ENCODE assay signal across 40 cellular contexts in genomic region chr19:4175669-4175931, GRCh38. TPM values are rescaled to one million over a fixed set of nuclear protein-coding genes. Genes with fewer than 3 reads are reported as not detected.
"Had no signal": no experiment of that assay in that cellular context is flagged by ENCODE, and none has a peak within 500 bp of the region (broad histone marks: within the 10 kb centered on the region; RNA-seq: fewer than 3 reads in every experiment).

No MANE protein-coding gene starts in this region.

- H3K27ac Mint-ChIP-seq: activated B cell treated with CpG ODN at 0.5 μM for 24 hours; activated CD4-positive, alpha-beta memory T cell treated with anti-CD3 and anti-CD28 coated beads for 36 hours; activated CD4-positive, alpha-beta T cell treated with anti-CD3 and anti-CD28 coated beads, Interleukin-2, amount 10 ng/mL, durations not matched to agents 24 days and 14 days; activated CD8-positive, alpha-beta T cell treated with anti-CD3 and anti-CD28 coated beads for 36 hours; activated naive CD4-positive, alpha-beta T cell treated with anti-CD3 and anti-CD28 coated beads for 36 hours; activated naive CD4-positive, alpha-beta T cell treated with anti-CD3 and anti-CD28 coated beads, Interleukin-2, amount 50 U/mL, for 72 hours; activated naive CD8-positive, alpha-beta T cell treated with anti-CD3 and anti-CD28 coated beads for 36 hours; activated T-cell treated with anti-CD3 and anti-CD28 coated beads, Interleukin-2, amount 50 U/mL, for 72 hours; activated T-helper 1 cell treated with anti-CD3 and anti-CD28 coated beads, Interleukin-12 subunit alpha, Interleukin-12 subunit beta, Interleukin-2, Interleukin-4 antibody, amounts not matched to agents 30 ng/mL and 10 ng/mL and 1 ng/mL, durations not matched to agents 14 hours and 24 hours and 36 hours; activated T-helper 17 cell treated with anti-CD3 and anti-CD28 coated beads, Interleukin-2, amount 50 U/mL, for 72 hours; T-helper 1 cell treated with Interleukin-12 subunit alpha and Interleukin-12 subunit beta and Interleukin-4 antibody, amounts not matched to agents 30 μg/mL and 1 μg/mL, for 36 hours; T-helper 2 cell treated with Interferon-gamma antibody and Interleukin-4, amounts not matched to agents 5 μg/mL and 100 μg/mL, for 36 hours had no signal

- DNase-seq: activated B cell treated with CpG ODN at 0.5 μM for 24 hours; activated CD4-positive, alpha-beta memory T cell treated with anti-CD3 and anti-CD28 coated beads for 36 hours; activated CD4-positive, alpha-beta T cell treated with anti-CD3 and anti-CD28 coated beads for 4 hours; activated CD4-positive, alpha-beta T cell treated with anti-CD3 and anti-CD28 coated beads, Interleukin-2, amount 10 ng/mL, durations not matched to agents 24 days and 14 days; activated CD4-positive, alpha-beta T cell treated with anti-CD3 and anti-CD28 coated beads, Interleukin-2, amount 50 U/mL, for 1 hour; activated CD4-positive, alpha-beta T cell treated with anti-CD3 and anti-CD28 coated beads, Interleukin-2, amount 50 U/mL, for 4 hours; activated CD4-positive, CD25-positive, alpha-beta regulatory T cell treated with anti-CD3 and anti-CD28 coated beads, Interleukin-2, amount 50 U/mL, for 72 hours; activated CD8-positive, alpha-beta memory T cell treated with anti-CD3 and anti-CD28 coated beads, Interleukin-2, amount 50 U/mL, for 4 hours; activated CD8-positive, alpha-beta T cell treated with anti-CD3 and anti-CD28 coated beads for 36 hours; activated effector memory CD4-positive, alpha-beta T cell treated with anti-CD3 and anti-CD28 coated beads, Interleukin-2, amount 50 U/mL, for 16 hours; activated gamma-delta T cell treated with Interleukin-2 at 50 U/mL for 16 hours; activated naive CD4-positive, alpha-beta T cell; activated naive CD4-positive, alpha-beta T cell treated with anti-CD3 and anti-CD28 coated beads for 36 hours; activated naive CD4-positive, alpha-beta T cell treated with anti-CD3 and anti-CD28 coated beads, Interleukin-2, amount 50 U/mL, for 16 hours; activated naive CD8-positive, alpha-beta T cell treated with anti-CD3 and anti-CD28 coated beads for 36 hours; activated T-cell treated with anti-CD3 and anti-CD28 coated beads for 4 hours; activated T-cell treated with anti-CD3 and anti-CD28 coated beads, Interleukin-2, amount 50 U/mL, for 1 hour; activated T-cell treated with anti-CD3 and anti-CD28 coated beads, Interleukin-2, amount 50 U/mL, for 4 hours; activated T-cell treated with anti-CD3 and anti-CD28 coated beads, Interleukin-2, amount 50 U/mL, for 72 hours; adrenal gland; amniotic stem cell; aorta; body of pancreas; brain microvascular endothelial cell; central memory CD4-positive, alpha-beta T cell; T-helper 1 cell; T-helper 2 cell; T-helper 9 cell had no signal

- H3K4me3 Mint-ChIP-seq: activated B cell treated with CpG ODN at 0.5 μM for 24 hours; activated CD4-positive, alpha-beta memory T cell treated with anti-CD3 and anti-CD28 coated beads for 36 hours; activated CD4-positive, alpha-beta T cell treated with anti-CD3 and anti-CD28 coated beads, Interleukin-2, amount 10 ng/mL, durations not matched to agents 24 days and 14 days; activated CD8-positive, alpha-beta T cell treated with anti-CD3 and anti-CD28 coated beads for 36 hours; activated naive CD4-positive, alpha-beta T cell treated with anti-CD3 and anti-CD28 coated beads for 36 hours; activated naive CD8-positive, alpha-beta T cell treated with anti-CD3 and anti-CD28 coated beads for 36 hours; activated T-cell treated with anti-CD3 and anti-CD28 coated beads, Interleukin-2, amount 50 U/mL, for 4 hours; activated T-cell treated with anti-CD3 and anti-CD28 coated beads, Interleukin-2, amount 50 U/mL, for 72 hours; activated T-helper 1 cell treated with anti-CD3 and anti-CD28 coated beads, Interleukin-12 subunit alpha, Interleukin-12 subunit beta, Interleukin-2, Interleukin-4 antibody, amounts not matched to agents 30 ng/mL and 10 ng/mL and 1 ng/mL, durations not matched to agents 14 hours and 24 hours and 36 hours; activated T-helper 17 cell treated with anti-CD3 and anti-CD28 coated beads, Interleukin-2, amount 50 U/mL, for 72 hours; T-helper 1 cell treated with Interleukin-12 subunit alpha and Interleukin-12 subunit beta and Interleukin-4 antibody, amounts not matched to agents 30 μg/mL and 1 μg/mL, for 36 hours; T-helper 2 cell treated with Interferon-gamma antibody and Interleukin-4, amounts not matched to agents 5 μg/mL and 100 μg/mL, for 36 hours had no signal

- H3K36me3 Mint-ChIP-seq: activated naive CD4-positive, alpha-beta T cell treated with anti-CD3 and anti-CD28 coated beads, Interleukin-2, amount 50 U/mL, for 72 hours had no signal

- FAIRE-seq: astrocyte, TTC549 had no signal

- H3K27ac ChIP-seq: adrenal gland, body of pancreas, brain microvascular endothelial cell, breast epithelium, VCaP had no signal

- H3K4me3 ChIP-seq: adrenal gland, body of pancreas, breast epithelium had no signal

- H3K27me3 ChIP-seq: adrenal gland, body of pancreas had no signal

- H3K9me3 Mint-ChIP-seq: activated B cell treated with CpG ODN at 0.5 μM for 24 hours; activated CD4-positive, alpha-beta memory T cell treated with anti-CD3 and anti-CD28 coated beads for 36 hours; activated CD4-positive, alpha-beta T cell treated with anti-CD3 and anti-CD28 coated beads, Interleukin-2, amount 10 ng/mL, durations not matched to agents 24 days and 14 days; activated CD8-positive, alpha-beta T cell treated with anti-CD3 and anti-CD28 coated beads for 36 hours; activated naive CD4-positive, alpha-beta T cell treated with anti-CD3 and anti-CD28 coated beads for 36 hours; activated naive CD4-positive, alpha-beta T cell treated with anti-CD3 and anti-CD28 coated beads, Interleukin-2, amount 50 U/mL, for 72 hours; activated naive CD8-positive, alpha-beta T cell treated with anti-CD3 and anti-CD28 coated beads for 36 hours; activated T-cell treated with anti-CD3 and anti-CD28 coated beads, Interleukin-2, amount 50 U/mL, for 4 hours; activated T-cell treated with anti-CD3 and anti-CD28 coated beads, Interleukin-2, amount 50 U/mL, for 72 hours; activated T-helper 1 cell treated with anti-CD3 and anti-CD28 coated beads, Interleukin-12 subunit alpha, Interleukin-12 subunit beta, Interleukin-2, Interleukin-4 antibody, amounts not matched to agents 30 ng/mL and 10 ng/mL and 1 ng/mL, durations not matched to agents 14 hours and 24 hours and 36 hours; activated T-helper 17 cell treated with anti-CD3 and anti-CD28 coated beads, Interleukin-2, amount 50 U/mL, for 72 hours; T-helper 1 cell treated with Interleukin-12 subunit alpha and Interleukin-12 subunit beta and Interleukin-4 antibody, amounts not matched to agents 30 μg/mL and 1 μg/mL, for 36 hours; T-helper 2 cell treated with Interferon-gamma antibody and Interleukin-4, amounts not matched to agents 5 μg/mL and 100 μg/mL, for 36 hours had no signal

- ATAC-seq: activated CD8-positive, alpha-beta T cell treated with anti-CD3 and anti-CD28 coated beads for 36 hours; activated naive CD4-positive, alpha-beta T cell treated with anti-CD3 and anti-CD28 coated beads, Interleukin-2, amount 50 U/mL, for 72 hours; activated T-cell treated with anti-CD3 and anti-CD28 coated beads, Interleukin-2, amount 50 U/mL, for 4 hours; activated T-cell treated with anti-CD3 and anti-CD28 coated beads, Interleukin-2, amount 50 U/mL, for 72 hours; activated T-helper 17 cell treated with anti-CD3 and anti-CD28 coated beads, Interleukin-2, amount 50 U/mL, for 72 hours; body of pancreas had no signal

- H3K4me1 ChIP-seq: breast epithelium had no signal

- H3K9me3 ChIP-seq: adrenal gland, body of pancreas, breast epithelium had no signal

RNA-seq across cellular contexts. Expression of gene CREB3L3, which starts 22.2 kb away (rescaled TPM):
- total RNA-seq: activated B cell treated with CpG ODN at 0.5 μM for 24 hours; activated CD4-positive, alpha-beta memory T cell treated with anti-CD3 and anti-CD28 coated beads for 36 hours; activated CD4-positive, alpha-beta T cell treated with anti-CD3 and anti-CD28 coated beads, Interleukin-2, amount 10 ng/mL, durations not matched to agents 24 days and 14 days; activated CD8-positive, alpha-beta memory T cell treated with anti-CD3 and anti-CD28 coated beads for 36 hours; activated CD8-positive, alpha-beta T cell treated with anti-CD3 and anti-CD28 coated beads for 36 hours; activated naive CD4-positive, alpha-beta T cell treated with anti-CD3 and anti-CD28 coated beads for 36 hours; activated naive CD8-positive, alpha-beta T cell treated with anti-CD3 and anti-CD28 coated beads for 36 hours; aorta; astrocyte; breast epithelium; cardiac septum; cerebellum had no signal

RNA-seq across cellular contexts. Expression of gene EBI3, which starts 53.7 kb away (rescaled TPM):
- total RNA-seq: cardiac septum had no signal
